21 cellular contexts compared by ENCODE assay signal in genomic region chr3:160437083-160437455, GRCh38. TPM values are rescaled to one million over a fixed set of nuclear protein-coding genes. Genes with fewer than 3 reads are reported as not detected.
DNase-seq lines count a peak whose midpoint lies in the region; ATAC-seq and TF ChIP-seq lines count a peak whose summit lies in the region.
"Had no signal": no experiment of that assay in that cellular context is flagged by ENCODE, and none has a peak within 500 bp of the region (broad histone marks: within the 10 kb centered on the region; RNA-seq: fewer than 3 reads in every experiment).

No MANE protein-coding gene starts in this region.

- ATAC-seq in activated naive CD8-positive, alpha-beta T cell treated with anti-CD3 and anti-CD28 coated beads, Interleukin-2, amount 10 ng/mL, durations not matched to agents 7 days and 5 days (ENCODE audit: low read depth): no peak
- ATAC-seq in HG03196 (IDR thresholded peaks at IDR 0.05; ENCODE audit: unreplicated experiment): no peak
- no peak for ATAC-seq in sciatic nerve

- peak overlapping the region; percentile 36 for H3K4me3 Mint-ChIP-seq in T-helper 2 cell treated with Interferon-gamma antibody and Interleukin-4, amounts not matched to agents 5 μg/mL and 100 μg/mL, for 36 hours
- peak overlapping the region; percentile 45 for H3K4me3 Mint-ChIP-seq in activated naive CD8-positive, alpha-beta T cell treated with anti-CD3 and anti-CD28 coated beads, Interleukin-2, amount 10 ng/mL, durations not matched to agents 7 days and 5 days
- H3K4me3 Mint-ChIP-seq: mesothelial cell of epicardium, neural crest cell had no signal

- no peak for TF ChIP-seq CTCF in 22Rv1 (IDR thresholded peaks at IDR 0.05)
- no peak for TF ChIP-seq CTCF in NB4 (IDR thresholded peaks at IDR 0.05; ENCODE audit: low read depth, low read length)

- POLR2A ChIA-PET in activated naive CD8-positive, alpha-beta T cell treated with anti-CD3 and anti-CD28 coated beads, Interleukin-2, amount 10 ng/mL, durations not matched to agents 7 days and 5 days (lab: Charles Lee): interaction anchor here (3.5 kb wide), 1 partner anchor 12 kb away, joined by 19 read pairs; the partner anchor contains the start of gene TRIM59

- H3K9me3 Mint-ChIP-seq in T-helper 2 cell treated with Interferon-gamma antibody and Interleukin-4, amounts not matched to agents 5 μg/mL and 100 μg/mL, for 36 hours: no peaks in the 10 kb centered on the region
- no peaks in the 10 kb centered on the region for H3K9me3 Mint-ChIP-seq in activated naive CD8-positive, alpha-beta T cell treated with anti-CD3 and anti-CD28 coated beads, Interleukin-2, amount 10 ng/mL, durations not matched to agents 7 days and 5 days
- H3K9me3 Mint-ChIP-seq: mesothelial cell of epicardium, neural crest cell had no signal

- H3K27ac ChIP-seq in 22Rv1: peak overlapping the region; percentile 7; the same call in 1 of the 2 replicates
- H3K27ac ChIP-seq: HL-60, prostate gland had no signal

- no peak for TF ChIP-seq POLR2A in NB4 (IDR thresholded peaks at IDR 0.05; ENCODE audit: extremely low read depth, insufficient read length)

- intact Hi-C loops in sciatic nerve (cut with DNase I): no loop called here

- H3K4me3 ChIP-seq in NB4 (ENCODE audit: low read depth, low read length): no peak overlapping the region
- H3K4me3 ChIP-seq: prostate gland, smooth muscle cell had no signal

- H3K27me3 Mint-ChIP-seq in T-helper 2 cell treated with Interferon-gamma antibody and Interleukin-4, amounts not matched to agents 5 μg/mL and 100 μg/mL, for 36 hours (ENCODE audit: low read depth): no peaks in the 10 kb centered on the region
- no peaks in the 10 kb centered on the region for H3K27me3 Mint-ChIP-seq in activated naive CD8-positive, alpha-beta T cell treated with anti-CD3 and anti-CD28 coated beads, Interleukin-2, amount 10 ng/mL, durations not matched to agents 7 days and 5 days
- H3K27me3 Mint-ChIP-seq: IgD-negative memory B cell had no signal

- H3K4me1 Mint-ChIP-seq in T-helper 2 cell treated with Interferon-gamma antibody and Interleukin-4, amounts not matched to agents 5 μg/mL and 100 μg/mL, for 36 hours (ENCODE audit: low read depth): peaks cover 37% of the 10 kb centered on the region
- H3K4me1 Mint-ChIP-seq in activated naive CD8-positive, alpha-beta T cell treated with anti-CD3 and anti-CD28 coated beads, Interleukin-2, amount 10 ng/mL, durations not matched to agents 7 days and 5 days: peaks cover 28% of the 10 kb centered on the region
- H3K4me1 Mint-ChIP-seq: mesothelial cell of epicardium had no signal

- no peak for DNase-seq in T-helper 2 cell treated with Interferon-gamma antibody and Interleukin-4, amounts not matched to agents 5 μg/mL and 100 μg/mL, for 36 hours (ENCODE audit: low spot score)
- DNase-seq in T-helper 2 cell: no peak
- DNase-seq in NB4 (ENCODE audit: low read depth): peak; percentile 8
- DNase-seq in activated naive CD8-positive, alpha-beta T cell treated with anti-CD3 and anti-CD28 coated beads, Interleukin-2, amount 10 ng/mL, durations not matched to agents 7 days and 5 days: no peak
- DNase-seq in sciatic nerve (ENCODE audit: low spot score): no peak
- DNase-seq in NCI-H748 treated with DMSO at 0.1 percent for 48 hours (lab: John Stamatoyannopoulos, UW): no peak
- DNase-seq: activated effector memory CD4-positive, alpha-beta T cell treated with anti-CD3 and anti-CD28 coated beads, Interleukin-2, amount 50 U/mL, for 16 hours; effector CD8-positive, alpha-beta T cell; GF-D8; HCEC 1CT; NCI-H187; NK-92 treated with Interleukin-12 subunit alpha and Interleukin-12 subunit beta, amount 100 ng/mL, for 24 hours; stimulated activated CD4-positive, alpha-beta T cell treated with anti-CD3 and anti-CD28 coated beads, Interleukin-4, amount 100 ng/mL, for 24 hours had no signal

- H3K27ac Mint-ChIP-seq in T-helper 2 cell treated with Interferon-gamma antibody and Interleukin-4, amounts not matched to agents 5 μg/mL and 100 μg/mL, for 36 hours: no peak overlapping the region
- peak overlapping the region; percentile 21 for H3K27ac Mint-ChIP-seq in activated naive CD8-positive, alpha-beta T cell treated with anti-CD3 and anti-CD28 coated beads, Interleukin-2, amount 10 ng/mL, durations not matched to agents 7 days and 5 days
- H3K27ac Mint-ChIP-seq: mesothelial cell of epicardium had no signal

- peaks cover 76% of the 10 kb centered on the region for H3K36me3 Mint-ChIP-seq in T-helper 2 cell treated with Interferon-gamma antibody and Interleukin-4, amounts not matched to agents 5 μg/mL and 100 μg/mL, for 36 hours (ENCODE audit: low read depth)
- H3K36me3 Mint-ChIP-seq in activated naive CD8-positive, alpha-beta T cell treated with anti-CD3 and anti-CD28 coated beads, Interleukin-2, amount 10 ng/mL, durations not matched to agents 7 days and 5 days: peaks cover 43% of the 10 kb centered on the region

RNA-seq across cellular contexts. Expression of gene TRIM59, which starts 12.5 kb away (rescaled TPM):
- 10 to 100 TPM; 40.7 to 43.5 TPM for total RNA-seq in activated naive CD8-positive, alpha-beta T cell treated with anti-CD3 and anti-CD28 coated beads, Interleukin-2, amount 10 ng/mL, durations not matched to agents 7 days and 5 days
- 1.4 TPM for total RNA-seq in sciatic nerve

RNA-seq across cellular contexts. Expression of gene SMC4, which starts 37.6 kb away (rescaled TPM):
- 100 to 1,000 TPM; 187 to 189 TPM for total RNA-seq in activated naive CD8-positive, alpha-beta T cell treated with anti-CD3 and anti-CD28 coated beads, Interleukin-2, amount 10 ng/mL, durations not matched to agents 7 days and 5 days
- 21.4 TPM for total RNA-seq in sciatic nerve

RNA-seq across cellular contexts. Expression of gene IFT80, which starts 38.0 kb away (rescaled TPM):
- 10 to 100 TPM; 27.9 to 29.2 TPM for total RNA-seq in activated naive CD8-positive, alpha-beta T cell treated with anti-CD3 and anti-CD28 coated beads, Interleukin-2, amount 10 ng/mL, durations not matched to agents 7 days and 5 days
- 26.8 TPM for total RNA-seq in sciatic nerve

Comparison
In these comparisons a context has a peak if more than half of its experiments do, and no peak if none do; other contexts are left out.
1. RNA of gene TRIM59, which starts 12.5 kb away (total RNA-seq): 40.7 to 43.5 TPM in activated naive CD8-positive, alpha-beta T cell treated with anti-CD3 and anti-CD28 coated beads, Interleukin-2, amount 10 ng/mL, durations not matched to agents 7 days and 5 days; 1.4 TPM in sciatic nerve (single experiment); every median in the first group is over 10 times any median in the second.